Comparison of ENCODE assay signal across 9 cellular contexts in the genomic region with DNA sequence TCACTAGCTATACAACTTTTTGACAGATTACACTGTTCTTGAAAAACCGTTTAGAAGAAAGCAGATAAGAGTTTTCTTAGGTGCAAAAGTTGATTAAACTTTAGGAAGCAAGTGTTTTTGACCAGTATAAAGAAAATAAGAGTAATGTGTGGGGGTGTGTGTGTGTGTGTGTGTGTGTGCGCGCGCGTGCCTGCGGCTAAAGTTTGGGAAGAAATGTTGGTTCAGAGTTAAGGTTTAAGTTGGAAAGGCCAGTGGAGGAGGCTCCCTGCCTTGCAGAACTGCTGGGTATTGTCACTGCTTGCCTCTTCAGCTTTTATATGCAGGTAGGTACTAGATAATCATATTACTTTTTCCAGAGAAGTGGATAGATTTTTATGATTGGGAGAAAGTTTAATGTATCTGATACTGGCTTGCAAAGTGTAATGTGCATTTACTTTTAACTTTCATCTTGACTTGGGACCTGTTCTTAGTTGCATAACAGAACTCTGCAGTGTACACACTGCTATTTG. TPM values are rescaled to one million over a fixed set of nuclear protein-coding genes. Genes with fewer than 3 reads are reported as not detected.
DNase-seq lines count a peak whose midpoint lies in the region; ATAC-seq, FAIRE-seq and TF ChIP-seq lines count a peak whose summit lies in the region.
"Had no signal": no experiment of that assay in that cellular context is flagged by ENCODE, and none has a peak within 500 bp of the region (broad histone marks: within the 10 kb centered on the region; RNA-seq: fewer than 3 reads in every experiment).

No MANE protein-coding gene starts in this region.

- peaks cover 0 to 2% of the 10 kb centered on the region in 2 experiments for H3K36me3 ChIP-seq in keratinocyte (ENCODE audit: control insufficient read depth in 2 of 2, extremely low read depth in 1 of 2, insufficient read depth in 2 of 2, low read length in 2 of 2)

- no peak for ATAC-seq in activated T-helper 17 cell treated with anti-CD3 and anti-CD28 coated beads, Interleukin-2, amount 50 U/mL, for 72 hours (replicated peaks)
- no peak for ATAC-seq in GM19397 (IDR thresholded peaks at IDR 0.05; ENCODE audit: unreplicated experiment)

- dilution Hi-C loops in keratinocyte (cut with MboI; ENCODE audit: extremely low pct_ligation_motif_present, low sequenced_read_pairs), result no loop called here

- H3K27me3 Mint-ChIP-seq in T-helper 1 cell treated with Interleukin-12 subunit alpha and Interleukin-12 subunit beta and Interleukin-4 antibody, amounts not matched to agents 30 μg/mL and 1 μg/mL, for 36 hours (ENCODE audit: low read depth), result peaks cover 4% of the 10 kb centered on the region
- no peaks in the 10 kb centered on the region for H3K27me3 Mint-ChIP-seq in activated T-helper 17 cell treated with anti-CD3 and anti-CD28 coated beads, Interleukin-2, amount 50 U/mL, for 72 hours

- H3K9me1 ChIP-seq in keratinocyte (ENCODE audit: control insufficient read depth, extremely low read depth, insufficient read depth, low read length), result no peaks in the 10 kb centered on the region

- intact Hi-C loops in head of caudate nucleus (cut with DNase I), result loop anchor here (10.0 kb wide), 2 partner anchors 133 to 203 kb away; no protein-coding TSS in a partner anchor

- no peak for DNase-seq in T-helper 1 cell
- DNase-seq in keratinocyte (ENCODE audit: low read depth, low spot score), result no peak
- no peak for DNase-seq in head of caudate nucleus
- DNase-seq in activated CD4-positive, CD25-positive, alpha-beta regulatory T cell treated with anti-CD3 and anti-CD28 coated beads, Interleukin-2, amount 50 U/mL, for 72 hours, result no peak
- DNase-seq: NCI-H1436 treated with DMSO at 0.1 percent for 48 hours had no signal

- H3K9me3 ChIP-seq in keratinocyte (ENCODE audit: control insufficient read depth, low read depth, low read length), result no peaks in the 10 kb centered on the region

- peaks cover 13% of the 10 kb centered on the region for H3K36me3 Mint-ChIP-seq in T-helper 1 cell treated with Interleukin-12 subunit alpha and Interleukin-12 subunit beta and Interleukin-4 antibody, amounts not matched to agents 30 μg/mL and 1 μg/mL, for 36 hours (ENCODE audit: low read depth)
- peaks cover 15% of the 10 kb centered on the region for H3K36me3 Mint-ChIP-seq in activated T-helper 17 cell treated with anti-CD3 and anti-CD28 coated beads, Interleukin-2, amount 50 U/mL, for 72 hours (ENCODE audit: low read depth)

- H3K9me3 Mint-ChIP-seq in T-helper 1 cell treated with Interleukin-12 subunit alpha and Interleukin-12 subunit beta and Interleukin-4 antibody, amounts not matched to agents 30 μg/mL and 1 μg/mL, for 36 hours, result no peaks in the 10 kb centered on the region
- no peaks in the 10 kb centered on the region for H3K9me3 Mint-ChIP-seq in activated T-helper 17 cell treated with anti-CD3 and anti-CD28 coated beads, Interleukin-2, amount 50 U/mL, for 72 hours

- H3K27me3 ChIP-seq in keratinocyte (ENCODE audit: control insufficient read depth, extremely low read depth, insufficient read depth, low read length), result no peaks in the 10 kb centered on the region

- H3K27ac ChIP-seq in keratinocyte (ENCODE audit: control insufficient read depth, insufficient read depth, low read length), result peak overlapping the region; percentile 63
- H3K27ac ChIP-seq in temporal lobe (ENCODE audit: low read depth, low read length), result peak overlapping the region; percentile 84

- peak overlapping the region; percentile 90 for H3K4me2 ChIP-seq in keratinocyte (ENCODE audit: control insufficient read depth, extremely low read depth, insufficient read depth, low read depth, low read length)

- H2AFZ ChIP-seq in keratinocyte (ENCODE audit: control insufficient read depth, low read length), result no peak overlapping the region

- FAIRE-seq in keratinocyte (lab: Jason Lieb, UNC), result no peak

- peaks cover 18% of the 10 kb centered on the region for H3K4me1 ChIP-seq in keratinocyte (ENCODE audit: control insufficient read depth, extremely low read depth, insufficient read depth, low read length)

- peaks cover 43% of the 10 kb centered on the region for H3K4me1 Mint-ChIP-seq in T-helper 1 cell treated with Interleukin-12 subunit alpha and Interleukin-12 subunit beta and Interleukin-4 antibody, amounts not matched to agents 30 μg/mL and 1 μg/mL, for 36 hours (ENCODE audit: low read depth)
- peaks cover 41% of the 10 kb centered on the region for H3K4me1 Mint-ChIP-seq in activated T-helper 17 cell treated with anti-CD3 and anti-CD28 coated beads, Interleukin-2, amount 50 U/mL, for 72 hours

- no peaks in the 10 kb centered on the region for H4K20me1 ChIP-seq in keratinocyte (ENCODE audit: control insufficient read depth, extremely low read depth, insufficient read depth, low read length)

- H3K27ac Mint-ChIP-seq in T-helper 1 cell treated with Interleukin-12 subunit alpha and Interleukin-12 subunit beta and Interleukin-4 antibody, amounts not matched to agents 30 μg/mL and 1 μg/mL, for 36 hours, result peak overlapping the region; percentile 84
- H3K27ac Mint-ChIP-seq in activated T-helper 17 cell treated with anti-CD3 and anti-CD28 coated beads, Interleukin-2, amount 50 U/mL, for 72 hours, result peak overlapping the region; percentile 88

- peak overlapping the region; percentile 94 for H3K4me3 Mint-ChIP-seq in T-helper 1 cell treated with Interleukin-12 subunit alpha and Interleukin-12 subunit beta and Interleukin-4 antibody, amounts not matched to agents 30 μg/mL and 1 μg/mL, for 36 hours
- peak overlapping the region; percentile 95 for H3K4me3 Mint-ChIP-seq in activated T-helper 17 cell treated with anti-CD3 and anti-CD28 coated beads, Interleukin-2, amount 50 U/mL, for 72 hours

- H3K79me2 ChIP-seq in keratinocyte (ENCODE audit: control insufficient read depth, insufficient read depth, low read length), result peaks cover 62% of the 10 kb centered on the region

- H3K4me3 ChIP-seq in keratinocyte (ENCODE audit: control insufficient read depth in 2 of 3, extremely low read depth in 1 of 3, insufficient read depth in 2 of 3, low read depth in 1 of 3, low read length in 3 of 3), result peak overlapping the region; percentile 92 to 98 (median 96)

- peak overlapping the region; percentile 40 for H3K9ac ChIP-seq in keratinocyte (ENCODE audit: control insufficient read depth, extremely low read depth, insufficient read depth, low read length)

- no peak for TF ChIP-seq CTCF in keratinocyte (optimal IDR thresholded peaks at IDR 0.05 in 1 of 3, IDR thresholded peaks at IDR 0.05 in 1 of 3, conservative IDR thresholded peaks at IDR 0.05 in 1 of 3; ENCODE audit: extremely low read depth in 1 of 3, insufficient read depth in 2 of 3, low read length in 3 of 3)

RNA-seq across cellular contexts. Expression of a gene that starts 2.0 kb away (rescaled TPM):
- 10 to 100 TPM; 47.5 to 57.0 TPM for total RNA-seq in activated T-helper 17 cell treated with anti-CD3 and anti-CD28 coated beads, Interleukin-2, amount 50 U/mL, for 72 hours
- polyA plus RNA-seq in keratinocyte, result 6.6 to 16.7 TPM (median 13.9 TPM) in 3 replicates
- 40.8 TPM for polyA plus RNA-seq in keratinocyte (2011; ENCODE audit: low read depth)
- polyA plus RNA-seq in keratinocyte (2011; cell fraction: cytosol; rRNA removed), result 7.0 and 9.9 TPM in 2 replicates
- polyA plus RNA-seq in keratinocyte (2011; cell fraction: nucleus; rRNA removed), result 16.0 and 17.5 TPM in 2 replicates
- polyA plus RNA-seq in keratinocyte (2012; ENCODE audit: low replicate concordance), result 14.4 and 15.8 TPM in 2 replicates
- 31.5 to 55.5 TPM (median 53.6 TPM) in 3 replicates for polyA minus RNA-seq in keratinocyte
- 15.3 TPM for polyA minus RNA-seq in keratinocyte (2011; cell fraction: cytosol; rRNA and poly(A)+ RNA removed)
- polyA minus RNA-seq in keratinocyte (2011; cell fraction: nucleus; rRNA and poly(A)+ RNA removed), result 22.4 and 50.5 TPM in 2 replicates
- 114 TPM for total RNA-seq in temporal lobe
